Comparison of ENCODE assay signal across 18 cellular contexts in the genomic region with DNA sequence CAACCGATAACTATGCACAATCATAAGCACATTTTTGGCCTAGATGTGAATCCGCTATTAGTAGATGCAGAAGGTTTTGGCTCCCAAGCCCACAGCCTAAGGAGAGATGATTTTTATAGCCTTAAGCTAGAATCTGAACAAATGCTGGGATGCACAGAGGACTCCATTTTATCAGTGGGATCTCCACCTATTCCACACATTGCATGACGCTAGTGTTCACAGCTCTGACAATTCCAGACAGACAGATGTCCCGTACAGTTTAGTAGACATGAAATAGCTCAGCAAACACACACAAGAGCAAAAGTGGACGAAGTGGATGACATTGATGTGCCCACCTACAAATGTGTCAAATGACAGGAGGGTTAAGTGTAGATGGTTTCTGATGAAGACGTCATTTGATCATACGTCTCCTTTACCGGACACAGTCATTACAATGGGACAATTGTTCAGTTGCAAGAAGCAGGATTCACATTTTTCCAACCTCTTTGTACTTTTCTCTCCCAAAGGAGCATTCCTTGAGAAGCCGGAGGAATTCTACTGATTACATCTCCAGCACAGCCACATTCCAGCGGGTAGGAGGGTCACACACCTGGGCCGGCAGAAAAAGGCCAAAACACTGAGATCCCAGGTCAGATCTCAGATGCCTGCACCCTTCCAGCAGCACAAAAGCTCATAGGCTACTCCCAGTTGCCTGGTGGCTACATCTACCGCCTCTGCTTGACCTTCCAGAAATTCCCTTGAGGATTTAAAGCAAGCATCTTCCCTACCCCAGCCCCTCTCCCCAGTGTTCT.
DNase-seq lines count a peak whose midpoint lies in the region; ATAC-seq and TF ChIP-seq lines count a peak whose summit lies in the region.
"Had no signal": no experiment of that assay in that cellular context is flagged by ENCODE, and none has a peak within 500 bp of the region (broad histone marks: within the 10 kb centered on the region; RNA-seq: fewer than 3 reads in every experiment).

No MANE protein-coding gene starts in this region.

- H2BK5ac ChIP-seq in IMR-90 (ENCODE audit: low read depth, low read length, poor library complexity, severe bottlenecking) = no peak overlapping the region

- BruUV-seq in IMR-90 (replicated peaks; lab: Mats Ljungman, UMichigan) = no TSS peak

- H3K79me1 ChIP-seq in IMR-90 (ENCODE audit: low read depth in 1 of 2, low read length in 2 of 2) = no peaks in the 10 kb centered on the region

- H2BK20ac ChIP-seq in IMR-90 (ENCODE audit: low read depth, low read length) = no peak overlapping the region

- H3K18ac ChIP-seq in IMR-90 (ENCODE audit: low read depth, low read length) = no peak overlapping the region

- H3K9me1 ChIP-seq in IMR-90 (ENCODE audit: insufficient read depth, low read length) = no peaks in the 10 kb centered on the region

- CTCF ChIA-PET in IMR-90 (lab: Yijun Ruan, JAX) = interaction anchor here (0.5 kb wide), 1 partner anchor 11 kb away, joined by 3 read pairs; no protein-coding TSS in a partner anchor

- dilution Hi-C loops in IMR-90 (cut with HindIII; ENCODE audit: low sequenced_read_pairs, unreplicated experiment) = no loop called here

- H3K4ac ChIP-seq in IMR-90 (ENCODE audit: low read depth, low read length) = no peak overlapping the region

- H4K5ac ChIP-seq in IMR-90 (ENCODE audit: low read depth, low read length) = no peak overlapping the region

- ATAC-seq in IMR-90 (ENCODE audit: low read depth) = no peak
- ATAC-seq in HG03095 (IDR thresholded peaks at IDR 0.05; ENCODE audit: unreplicated experiment) = no peak
- ATAC-seq in HG03108 (IDR thresholded peaks at IDR 0.05; ENCODE audit: unreplicated experiment) = no peak

- 60% methylated on average over 2 of the region's 12 CpGs; no CpG with 5 or more reads in 1 of the 2 experiments for WGBS in IMR-90 (ENCODE audit: extremely low coverage in 2 of 2, insufficient read length in 1 of 2), 2 experiments
- 84% methylated on average over 12 of the region's 12 CpGs for WGBS in suprapubic skin

- TF ChIP-seq CTCF in C4-2B (conservative IDR thresholded peaks at IDR 0.05) (no peak), IMR-90 (conservative IDR thresholded peaks at IDR 0.05; ENCODE audit: low read depth, low read length) (no peak), suprapubic skin (IDR thresholded peaks at IDR 0.05) (no peak)

- intact Hi-C loops in IMR-90 (cut with micrococcal nuclease) = no loop called here

- H3K9ac ChIP-seq in IMR-90 (ENCODE audit: low read depth, low read length) = no peak overlapping the region
- H3K9ac ChIP-seq: KMS-11 had no signal

- no peak overlapping the region for H2AFZ ChIP-seq in IMR-90 (replicated peaks; ENCODE audit: low read length, poor library complexity)

- peak overlapping the region; percentile 42 for H2AK9ac ChIP-seq in IMR-90 (replicated peaks; ENCODE audit: low read depth, low read length, poor library complexity)

- TF ChIP-seq RAD21 in IMR-90 (IDR thresholded peaks at IDR 0.05; ENCODE audit: low read length) = no peak

- no peaks in the 10 kb centered on the region for H3K27me3 ChIP-seq in IMR-90 (ENCODE audit: control insufficient read depth, insufficient read depth, low read length)
- H3K27me3 ChIP-seq in suprapubic skin = no peaks in the 10 kb centered on the region

- H3K4me1 ChIP-seq in IMR-90 (ENCODE audit: control insufficient read depth, insufficient read depth, low read length) = no peaks in the 10 kb centered on the region
- peaks cover 26% of the 10 kb centered on the region for H3K4me1 ChIP-seq in suprapubic skin

- H3K56ac ChIP-seq in IMR-90 (ENCODE audit: extremely low read depth, insufficient read depth, low read length) = no peak overlapping the region

- no peak overlapping the region for H2AK5ac ChIP-seq in IMR-90 (ENCODE audit: low read depth, low read length)

- TF ChIP-seq POLR2A in IMR-90 (IDR thresholded peaks at IDR 0.05; ENCODE audit: low read depth, low read length) (no peak), suprapubic skin (IDR thresholded peaks at IDR 0.05) (no peak)

- H3K4me3 ChIP-seq in IMR-90 (ENCODE audit: insufficient read depth, low read depth, low read length) (no peak overlapping the region), suprapubic skin (no peak overlapping the region)

- H3K27ac ChIP-seq in C4-2B (peak overlapping the region; percentile 23; the same call in 1 of the 2 replicates), IMR-90 (ENCODE audit: insufficient read depth, low read length) (no peak overlapping the region), suprapubic skin (peak overlapping the region; percentile 15)
- H3K27ac ChIP-seq: KMS-11 had no signal

- H4K91ac ChIP-seq in IMR-90 (ENCODE audit: insufficient read depth, low read depth, low read length) = no peak overlapping the region

- POLR2A ChIA-PET in IMR-90 (lab: Charles Lee; ENCODE audit: unreplicated experiment) = no interaction called here

- in situ Hi-C loops in IMR-90 (cut with MboI; ENCODE audit: low sequenced_read_pairs) = no loop called here

- H3K14ac ChIP-seq in IMR-90 (replicated peaks; ENCODE audit: low read depth, low read length) = no peak overlapping the region

- H3K23ac ChIP-seq in IMR-90 (ENCODE audit: low read depth, low read length) = no peak overlapping the region

- DNase-seq in IMR-90 (no peak), islet precursor cell (peak; percentile 91), suprapubic skin (ENCODE audit: low spot score in 2 of 2) (no peak), SK-N-DZ (ENCODE audit: low spot score) (no peak)
- DNase-seq: AML-193; CD8-positive, alpha-beta memory T cell; EL; NCI-H1105; NCI-H146; NCI-H2029 treated with DMSO at 0.1 percent for 48 hours; NCI-H226; NCI-H510A treated with DMSO at 0.1 percent for 48 hours; NCI-H748 treated with DMSO at 0.1 percent for 48 hours; SIG-M5 had no signal

- no peaks in the 10 kb centered on the region for H4K20me1 ChIP-seq in IMR-90 (ENCODE audit: insufficient read depth, low read length)

- H3K9me3 ChIP-seq in IMR-90 (ENCODE audit: control insufficient read depth, insufficient read depth, low read length) (peaks cover 5% of the 10 kb centered on the region; the same call in 1 of the 2 replicates), suprapubic skin (no peaks in the 10 kb centered on the region)

- no peak for TF ChIP-seq EP300 in suprapubic skin (IDR thresholded peaks at IDR 0.05)

- no peak overlapping the region for H2BK15ac ChIP-seq in IMR-90 (ENCODE audit: low read depth, low read length)

- H3K4me2 ChIP-seq in IMR-90 (ENCODE audit: low read depth, low read length) = no peak overlapping the region
- H3K4me2 ChIP-seq: KMS-11 had no signal

- no peaks in the 10 kb centered on the region for H3K36me3 ChIP-seq in IMR-90 (ENCODE audit: control insufficient read depth, insufficient read depth, low read length)
- H3K36me3 ChIP-seq in suprapubic skin = no peaks in the 10 kb centered on the region

- H2BK120ac ChIP-seq in IMR-90 (ENCODE audit: low read depth, low read length) = no peak overlapping the region

- H4K8ac ChIP-seq in IMR-90 (ENCODE audit: low read depth in 2 of 2, low read length in 2 of 2) = no peak overlapping the region

TF ChIP-seq in IMR-90, 13 proteins besides CTCF, POLR2A, EP300 and RAD21:
- TF ChIP-seq, protein P1, sequence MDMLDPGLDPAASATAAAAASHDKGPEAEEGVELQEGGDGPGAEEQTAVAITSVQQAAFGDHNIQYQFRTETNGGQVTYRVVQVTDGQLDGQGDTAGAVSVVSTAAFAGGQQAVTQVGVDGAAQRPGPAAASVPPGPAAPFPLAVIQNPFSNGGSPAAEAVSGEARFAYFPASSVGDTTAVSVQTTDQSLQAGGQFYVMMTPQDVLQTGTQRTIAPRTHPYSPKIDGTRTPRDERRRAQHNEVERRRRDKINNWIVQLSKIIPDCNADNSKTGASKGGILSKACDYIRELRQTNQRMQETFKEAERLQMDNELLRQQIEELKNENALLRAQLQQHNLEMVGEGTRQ (IDR thresholded peaks at IDR 0.05; ENCODE audit: low read depth, low read length) = no peak
- no peak for TF ChIP-seq SMC3 (IDR thresholded peaks at IDR 0.05; ENCODE audit: low read depth, low read length)
- no peak for TF ChIP-seq MAFK (IDR thresholded peaks at IDR 0.05; ENCODE audit: low read depth, low read length)
- no peak for TF ChIP-seq CEBPB (IDR thresholded peaks at IDR 0.05; ENCODE audit: low read depth, low read length)
- TF ChIP-seq MXI1 (IDR thresholded peaks at IDR 0.05; ENCODE audit: borderline replicate concordance, low read depth, low read length) = no peak
- no peak for TF ChIP-seq NFE2L2 (IDR thresholded peaks at IDR 0.05; ENCODE audit: low read depth, low read length)
- TF ChIP-seq, protein P2, sequence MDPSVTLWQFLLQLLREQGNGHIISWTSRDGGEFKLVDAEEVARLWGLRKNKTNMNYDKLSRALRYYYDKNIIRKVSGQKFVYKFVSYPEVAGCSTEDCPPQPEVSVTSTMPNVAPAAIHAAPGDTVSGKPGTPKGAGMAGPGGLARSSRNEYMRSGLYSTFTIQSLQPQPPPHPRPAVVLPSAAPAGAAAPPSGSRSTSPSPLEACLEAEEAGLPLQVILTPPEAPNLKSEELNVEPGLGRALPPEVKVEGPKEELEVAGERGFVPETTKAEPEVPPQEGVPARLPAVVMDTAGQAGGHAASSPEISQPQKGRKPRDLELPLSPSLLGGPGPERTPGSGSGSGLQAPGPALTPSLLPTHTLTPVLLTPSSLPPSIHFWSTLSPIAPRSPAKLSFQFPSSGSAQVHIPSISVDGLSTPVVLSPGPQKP (IDR thresholded peaks at IDR 0.05; ENCODE audit: borderline replicate concordance, low read depth, low read length) = no peak
- TF ChIP-seq CHD1 (IDR thresholded peaks at IDR 0.05; ENCODE audit: low read depth, low read length) = no peak
- no peak for TF ChIP-seq RCOR1 (IDR thresholded peaks at IDR 0.05; ENCODE audit: insufficient replicate concordance, low read length)
- TF ChIP-seq MAZ (IDR thresholded peaks at IDR 0.05; ENCODE audit: borderline replicate concordance, low read depth, low read length) = no peak
- TF ChIP-seq FOS (IDR thresholded peaks at IDR 0.05; ENCODE audit: low read depth, low read length) = no peak
- no peak for TF ChIP-seq RFX5 (IDR thresholded peaks at IDR 0.05; ENCODE audit: low read depth, low read length)
- no peak for TF ChIP-seq BHLHE40 (IDR thresholded peaks at IDR 0.05; ENCODE audit: low read depth, low read length)
